ENCODE assay signal across 37 cellular contexts in genomic region chr6:131132360-131132759, GRCh38.
"Had no signal": no experiment of that assay in that cellular context is flagged by ENCODE, and none has a peak within 500 bp of the region (broad histone marks: within the 10 kb centered on the region; RNA-seq: fewer than 3 reads in every experiment).

No MANE protein-coding gene starts in this region.

- DNase-seq: activated B cell treated with CpG ODN at 0.5 μM for 24 hours; activated CD4-positive, alpha-beta T cell treated with anti-CD3 and anti-CD28 coated beads for 4 hours; activated CD4-positive, alpha-beta T cell treated with anti-CD3 and anti-CD28 coated beads, Interleukin-2, amount 50 U/mL, for 4 hours; activated CD4-positive, CD25-positive, alpha-beta regulatory T cell treated with anti-CD3 and anti-CD28 coated beads, Interleukin-2, amount 50 U/mL, for 72 hours; activated CD8-positive, alpha-beta T cell treated with anti-CD3 and anti-CD28 coated beads for 36 hours; activated effector memory CD4-positive, alpha-beta T cell treated with anti-CD3 and anti-CD28 coated beads, Interleukin-2, amount 50 U/mL, for 16 hours; activated naive CD4-positive, alpha-beta T cell; activated naive CD4-positive, alpha-beta T cell treated with anti-CD3 and anti-CD28 coated beads, Interleukin-2, amount 50 U/mL, for 16 hours; activated naive CD8-positive, alpha-beta T cell treated with anti-CD3 and anti-CD28 coated beads for 36 hours; activated T-cell treated with anti-CD3 and anti-CD28 coated beads, Interleukin-2, amount 50 U/mL, for 1 hour; activated T-cell treated with anti-CD3 and anti-CD28 coated beads, Interleukin-2, amount 50 U/mL, for 72 hours; amniotic stem cell; aorta; brain microvascular endothelial cell; central memory CD4-positive, alpha-beta T cell; MM.1S; MV-4-11; NCI-H1092; NCI-H1436 treated with DMSO at 0.1 percent for 48 hours; NCI-H1694 treated with DMSO at 0.1 percent for 48 hours; NCI-H2029 treated with DMSO at 0.1 percent for 48 hours; NCI-H2107; NCI-H226; NCI-H446 treated with DMSO at 0.1 percent for 48 hours; NCI-H524; NCI-H774; PC-9; SIG-M5; SW 1271; T-helper 1 cell; T-helper 2 cell; T-helper 9 cell had no signal

- H3K4me3 Mint-ChIP-seq: activated B cell treated with CpG ODN at 0.5 μM for 24 hours; activated CD8-positive, alpha-beta T cell treated with anti-CD3 and anti-CD28 coated beads for 36 hours; activated naive CD8-positive, alpha-beta T cell treated with anti-CD3 and anti-CD28 coated beads for 36 hours; activated T-cell treated with anti-CD3 and anti-CD28 coated beads, Interleukin-2, amount 50 U/mL, for 72 hours; activated T-helper 17 cell treated with anti-CD3 and anti-CD28 coated beads, Interleukin-2, amount 50 U/mL, for 72 hours had no signal

- H3K9me3 Mint-ChIP-seq: activated B cell treated with CpG ODN at 0.5 μM for 24 hours; activated CD8-positive, alpha-beta T cell treated with anti-CD3 and anti-CD28 coated beads for 36 hours; activated naive CD8-positive, alpha-beta T cell treated with anti-CD3 and anti-CD28 coated beads for 36 hours; activated T-cell treated with anti-CD3 and anti-CD28 coated beads, Interleukin-2, amount 50 U/mL, for 72 hours; activated T-helper 17 cell treated with anti-CD3 and anti-CD28 coated beads, Interleukin-2, amount 50 U/mL, for 72 hours had no signal

- H3K27ac Mint-ChIP-seq: activated B cell treated with CpG ODN at 0.5 μM for 24 hours; activated CD8-positive, alpha-beta T cell treated with anti-CD3 and anti-CD28 coated beads for 36 hours; activated naive CD8-positive, alpha-beta T cell treated with anti-CD3 and anti-CD28 coated beads for 36 hours; activated T-cell treated with anti-CD3 and anti-CD28 coated beads, Interleukin-2, amount 50 U/mL, for 72 hours; activated T-helper 17 cell treated with anti-CD3 and anti-CD28 coated beads, Interleukin-2, amount 50 U/mL, for 72 hours had no signal

- H3K27me3 ChIP-seq: brain microvascular endothelial cell had no signal

- H3K4me3 ChIP-seq: PC-9 had no signal

- H3K27ac ChIP-seq: brain microvascular endothelial cell, KMS-11, PC-9, RWPE1, VCaP had no signal

- H2AFZ ChIP-seq: PC-9 had no signal

- H3K36me3 ChIP-seq: brain microvascular endothelial cell had no signal

- H3K4me1 Mint-ChIP-seq: activated T-helper 17 cell treated with anti-CD3 and anti-CD28 coated beads, Interleukin-2, amount 50 U/mL, for 72 hours had no signal

- H3K4me2 ChIP-seq: KMS-11, PC-9 had no signal

- ATAC-seq: activated CD8-positive, alpha-beta T cell treated with anti-CD3 and anti-CD28 coated beads for 36 hours; activated T-cell treated with anti-CD3 and anti-CD28 coated beads, Interleukin-2, amount 50 U/mL, for 72 hours; activated T-helper 17 cell treated with anti-CD3 and anti-CD28 coated beads, Interleukin-2, amount 50 U/mL, for 72 hours; Right ventricle myocardium inferior had no signal

- H3K9ac ChIP-seq: KMS-11 had no signal

- H3K27me3 Mint-ChIP-seq: activated B cell treated with CpG ODN at 0.5 μM for 24 hours; activated naive CD8-positive, alpha-beta T cell treated with anti-CD3 and anti-CD28 coated beads for 36 hours; activated T-helper 17 cell treated with anti-CD3 and anti-CD28 coated beads, Interleukin-2, amount 50 U/mL, for 72 hours had no signal
